Comparison of ENCODE assay signal across 8 cellular contexts in the genomic region with DNA sequence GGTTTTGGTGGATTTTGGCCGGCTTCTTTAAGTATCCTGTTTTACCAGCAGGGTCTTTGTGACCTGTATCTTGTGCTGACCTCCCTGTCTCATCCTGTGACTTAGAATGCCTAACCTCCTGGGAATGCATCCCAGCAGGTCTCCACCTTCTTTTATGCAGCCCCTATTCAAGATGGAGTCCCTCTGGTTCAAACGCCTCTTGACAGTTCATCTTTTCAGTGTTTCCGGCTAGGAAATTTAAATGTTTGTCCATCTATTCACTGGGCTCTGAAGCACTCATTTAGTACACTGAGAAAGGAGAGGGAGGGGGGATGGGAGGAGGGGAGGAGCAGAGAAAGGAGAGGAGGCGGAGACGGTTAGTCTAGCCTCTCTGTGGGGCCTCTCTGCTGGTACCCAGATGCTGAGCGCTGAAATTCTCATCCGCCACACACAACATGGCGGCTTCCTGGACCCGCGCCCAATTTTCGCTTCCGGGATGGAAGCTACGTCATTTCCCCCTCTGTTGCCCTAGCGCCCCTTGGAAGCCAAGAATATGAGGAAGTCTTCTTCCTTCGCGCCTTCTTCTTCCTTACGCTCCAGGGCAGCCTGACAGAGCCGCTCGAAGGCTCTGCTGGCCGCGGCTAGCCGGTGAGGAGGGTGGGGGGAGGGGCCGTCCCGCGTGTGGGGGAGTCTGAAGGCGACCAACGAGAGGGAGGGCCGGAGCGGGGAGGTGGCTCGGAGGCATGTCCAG.
DNase-seq lines count a peak whose midpoint lies in the region; ATAC-seq and TF ChIP-seq lines count a peak whose summit lies in the region.

No MANE protein-coding gene starts in this region.

- no peak overlapping the region for H3K27ac ChIP-seq in colonic mucosa

- H3K4me3 ChIP-seq in HFF-Myc (replicated peaks; ENCODE audit: low read depth, low read length) (peak overlapping the region; percentile 27), colonic mucosa (peak overlapping the region; percentile 41)

- H3K4me1 ChIP-seq in colonic mucosa: peaks cover 6% of the 10 kb centered on the region

- no peaks in the 10 kb centered on the region for H3K36me3 ChIP-seq in colonic mucosa

- peak; percentile 78 for ATAC-seq in left colon

- peak overlapping the region in 1 of 2 donors; percentile 53 for H3K9ac ChIP-seq in colonic mucosa (ENCODE audit: low read depth in 2 of 2, low read length in 2 of 2)

- no peaks in the 10 kb centered on the region for H3K9me3 ChIP-seq in colonic mucosa

- intact Hi-C loops in colonic mucosa (cut with DNase I): no loop called here
- intact Hi-C loops in left colon (cut with DNase I, micrococcal nuclease): no loop called here

- H3K27me3 ChIP-seq in colonic mucosa: no peaks in the 10 kb centered on the region

- TF ChIP-seq CTCF in HFF-Myc (IDR thresholded peaks at IDR 0.05; ENCODE audit: low read depth, low read length, missing control alignments) (no peak), colonic mucosa (IDR thresholded peaks at IDR 0.05) (no peak)

- DNase-seq in ELF-1 (ENCODE audit: low read depth, low spot score) (peak; percentile 97), HFF-Myc (ENCODE audit: extremely low read depth, low read depth) (peak; percentile 16), NCI-H1694 treated with DMSO at 0.1 percent for 48 hours (lab: John Stamatoyannopoulos, UW) (peak; percentile 79), colonic mucosa (peak; percentile 86), left colon (peak; percentile 79 to 86), HCEC 1CT (no peak)
- peak; percentile 82 to 89 for DNase-seq in activated CD4-positive, alpha-beta T cell treated with anti-CD3 and anti-CD28 coated beads for 4 hours
- DNase-seq in stimulated activated CD4-positive, alpha-beta T cell treated with anti-CD3 and anti-CD28 coated beads, Interleukin-1b, Interleukin-23, amount 100 ng/mL, for 4 hours (ENCODE audit: low read depth in 2 of 2): peak; percentile 82 to 89
